ENCODE assay signal across 8 cellular contexts in genomic region chr1:246699095-246699735, GRCh38. TPM values are rescaled to one million over a fixed set of nuclear protein-coding genes. Genes with fewer than 3 reads are reported as not detected.
DNase-seq lines count a peak whose midpoint lies in the region; ATAC-seq, FAIRE-seq and TF ChIP-seq lines count a peak whose summit lies in the region.

No MANE protein-coding gene starts in this region.

- in situ Hi-C loops in HepG2 (cut with HindIII; ENCODE audit: extremely low pct_ligation_motif_present, low pct_unique_long_range_greater_than_20kb): loop anchor here (5.0 kb wide), 1 partner anchor 53 kb away; no protein-coding TSS in a partner anchor

- peaks cover 11 to 49% (median 38%) of the 10 kb centered on the region in 11 experiments for H3K9me3 ChIP-seq in BLaER1 treated with 17β-estradiol and CSF1 and Interleukin-3, amounts not matched to agents 10 nM and 100 nM (replicated peaks in 1 of 11)
- no peaks in the 10 kb centered on the region; the same call in 1 of the 2 replicates for H3K9me3 ChIP-seq in HepG2 (ENCODE audit: low read length)

- no peaks in the 10 kb centered on the region for H3K79me2 ChIP-seq in HepG2 (ENCODE audit: insufficient read depth, low read length)

- ATAC-seq in GM19324 (IDR thresholded peaks at IDR 0.05; ENCODE audit: low FRiP score, unreplicated experiment) (peak; percentile 83), HG03439 (IDR thresholded peaks at IDR 0.05; ENCODE audit: unreplicated experiment) (peak; percentile 90), HepG2 (peak; percentile 56)

- TF ChIP-seq CTCF in HepG2 (CRISPR knock-in tag; IDR thresholded peaks at IDR 0.05): peak; percentile 90

- POLR2A ChIA-PET in HepG2 (lab: Yijun Ruan, JAX): interaction anchor here (0.7 kb wide), 1 partner anchor 24 kb away, joined by 3 read pairs; no protein-coding TSS in a partner anchor

- no peaks in the 10 kb centered on the region for H3K27me3 ChIP-seq in BLaER1 treated with 17β-estradiol and CSF1 and Interleukin-3, amounts not matched to agents 10 nM and 100 nM
- no peaks in the 10 kb centered on the region; a peak in 1 of 5 replicates for H3K27me3 ChIP-seq in HepG2 (ENCODE audit: control insufficient read depth in 1 of 2, insufficient read depth in 2 of 2, low read length in 2 of 2)

- TF ChIP-seq RAD21 in HepG2 (CRISPR knock-in tag; IDR thresholded peaks at IDR 0.05): peak; percentile 67

- peak overlapping the region; percentile 30 to 50 (median 46); a peak in 17 of 20 replicates for H3K4me3 ChIP-seq in BLaER1 treated with 17β-estradiol and CSF1 and Interleukin-3, amounts not matched to agents 10 nM and 100 nM
- H3K4me3 ChIP-seq in HepG2 (replicated peaks in 1 of 3; ENCODE audit: insufficient read depth in 1 of 3, low read depth in 2 of 3, low read length in 3 of 3): peak overlapping the region; percentile 31 to 67 (median 53)

- TF ChIP-seq POLR2A in HepG2 (IDR thresholded peaks at IDR 0.05; ENCODE audit: insufficient read depth in 1 of 2, low read depth in 2 of 2, low read length in 2 of 2): no peak

- peak overlapping the region; percentile 93 for H2AFZ ChIP-seq in HepG2 (ENCODE audit: low read length)

- intact Hi-C loops in HepG2 (cut with micrococcal nuclease; ENCODE audit: unreplicated experiment): loop anchor here (1.0 to 5.0 kb wide), 2 partner anchors 10 to 192 kb away; partner anchors contain the start of gene SMYD3

- no peaks in the 10 kb centered on the region; a peak in 2 of 22 replicates for H3K36me3 ChIP-seq in BLaER1 treated with 17β-estradiol and CSF1 and Interleukin-3, amounts not matched to agents 10 nM and 100 nM
- H3K36me3 ChIP-seq in HepG2 (replicated peaks in 1 of 2; ENCODE audit: control insufficient read depth in 1 of 2, insufficient read depth in 2 of 2, low read length in 2 of 2): no peaks in the 10 kb centered on the region

- FAIRE-seq in HepG2 (lab: Jason Lieb, UNC): peak; percentile 71

- CTCF ChIA-PET in HepG2 (lab: Yijun Ruan, JAX; ENCODE audit: low intra/inter-chr PET ratio, low total read pairs): interaction anchor here (0.8 to 1.6 kb wide), 3 partner anchors 11 to 201 kb away, joined by 3 to 25 read pairs (median 5); no protein-coding TSS in a partner anchor

- peaks cover 23 to 67% (median 53%) of the 10 kb centered on the region in 10 experiments for H3K4me1 ChIP-seq in BLaER1 treated with 17β-estradiol and CSF1 and Interleukin-3, amounts not matched to agents 10 nM and 100 nM
- peaks cover 32% of the 10 kb centered on the region for H3K4me1 ChIP-seq in HepG2 (ENCODE audit: insufficient read depth, low read length)

- H3K9ac ChIP-seq in BLaER1 treated with 17β-estradiol and CSF1 and Interleukin-3, amounts not matched to agents 10 nM and 100 nM: peak overlapping the region; percentile 66 to 80 (median 74)
- H3K9ac ChIP-seq in HepG2 (ENCODE audit: insufficient read depth, low read depth, low read length): peak overlapping the region; percentile 54

- WGBS in HepG2 (ENCODE audit: low lambda C conversion rate): 3% methylated on average over 16 of the region's 18 CpGs

- TF ChIP-seq EP300 in HepG2 (IDR thresholded peaks at IDR 0.05; ENCODE audit: low read depth in 2 of 2, low read length in 2 of 2) (no peak), HepG2 (CRISPR knock-in tag; IDR thresholded peaks at IDR 0.05; ENCODE audit: borderline replicate concordance) (no peak)

- no TSS peak for BruUV-seq in HepG2 (replicated peaks; lab: Mats Ljungman, UMichigan)

- DNase-seq in NCI-H510A (lab: John Stamatoyannopoulos, UW): peak; percentile 70
- peak; percentile 83 for DNase-seq in activated CD4-positive, CD25-positive, alpha-beta regulatory T cell treated with anti-CD3 and anti-CD28 coated beads, Interleukin-2, amount 50 U/mL, for 72 hours
- peak; percentile 85 for DNase-seq in cerebellum (ENCODE audit: low spot score)
- DNase-seq in HepG2 (ENCODE audit: low spot score): peak; percentile 86
- peak; percentile 75 to 79 for DNase-seq in stimulated activated CD4-positive, alpha-beta T cell treated with anti-CD3 and anti-CD28 coated beads, Interleukin-2, amount 100 ng/mL, for 48 hours

- peak overlapping the region; percentile 66 to 86 (median 78) for H3K4me2 ChIP-seq in BLaER1 treated with 17β-estradiol and CSF1 and Interleukin-3, amounts not matched to agents 10 nM and 100 nM
- H3K4me2 ChIP-seq in HepG2 (ENCODE audit: low read depth, low read length): peak overlapping the region; percentile 89

- peak overlapping the region; percentile 33 to 89 (median 80); a peak in 21 of 22 replicates for H3K27ac ChIP-seq in BLaER1 treated with 17β-estradiol and CSF1 and Interleukin-3, amounts not matched to agents 10 nM and 100 nM
- peak overlapping the region; percentile 14 for H3K27ac ChIP-seq in HepG2 (ENCODE audit: extremely low read length, insufficient read depth, low read length)

- no peaks in the 10 kb centered on the region for H4K20me1 ChIP-seq in BLaER1 treated with 17β-estradiol and CSF1 and Interleukin-3, amounts not matched to agents 10 nM and 100 nM
- H4K20me1 ChIP-seq in HepG2 (ENCODE audit: insufficient read depth, low read length): no peaks in the 10 kb centered on the region

TF ChIP-seq in HepG2, 621 proteins besides CTCF, POLR2A, EP300 and RAD21 (continues in another document):
- 0 out of 2 replicates have a peak, but pooled peaks have one; percentile 23 for TF ChIP-seq ZNF503 (CRISPR knock-in tag; IDR thresholded peaks at IDR 0.05)
- no peak for TF ChIP-seq SRSF1 (optimal IDR thresholded peaks at IDR 0.05; ENCODE audit: low read depth, low read length)
- TF ChIP-seq DBP (CRISPR knock-in tag; IDR thresholded peaks at IDR 0.05; ENCODE audit: not compliant biosample characterization): no peak
- no peak for TF ChIP-seq ISX (CRISPR knock-in tag; conservative IDR thresholded peaks at IDR 0.05)
- TF ChIP-seq ZNF350 (CRISPR knock-in tag; IDR thresholded peaks at IDR 0.05; ENCODE audit: borderline replicate concordance, low read depth): no peak
- no peak for TF ChIP-seq ZBTB26 (CRISPR knock-in tag; IDR thresholded peaks at IDR 0.05; ENCODE audit: borderline replicate concordance)
- no peak for TF ChIP-seq ZNF431 (CRISPR knock-in tag; IDR thresholded peaks at IDR 0.05; ENCODE audit: borderline replicate concordance, low read depth)
- TF ChIP-seq ZNF12 (CRISPR knock-in tag; IDR thresholded peaks at IDR 0.05): no peak; the same call in 1 of the 2 replicates
- TF ChIP-seq MAFG (CRISPR knock-in tag; IDR thresholded peaks at IDR 0.05): no peak
- no peak for TF ChIP-seq KLF13 (CRISPR knock-in tag; IDR thresholded peaks at IDR 0.05)

RNA-seq across cellular contexts. Expression of gene SCCPDH, which starts 25.0 kb away (rescaled TPM):
- total RNA-seq in cerebellum (38.0 TPM), HepG2 (2016; rRNA removed; fragmentation: Illumina TruSeq; extraction: Trizol) (62.3 and 65.6 TPM in 2 replicates)
- total RNA-seq in HepG2 (2016; cell fraction: cytosol; rRNA removed; fragmentation: Illumina TruSeq; extraction: Trizol; ENCODE audit: low read depth): 30.7 and 32.1 TPM in 2 replicates
- total RNA-seq in HepG2 (2016; cell fraction: insoluble cytoplasmic fraction; rRNA removed; fragmentation: Illumina TruSeq; extraction: Trizol): 63.7 and 66.1 TPM in 2 replicates
- 42.1 and 43.2 TPM in 2 replicates for total RNA-seq in HepG2 (2016; cell fraction: membrane; rRNA removed; fragmentation: Illumina TruSeq; extraction: Trizol)
- 47.4 and 48.2 TPM in 2 replicates for total RNA-seq in HepG2 (2016; cell fraction: nucleus; rRNA removed; fragmentation: Illumina TruSeq; extraction: Trizol)
- polyA plus RNA-seq in HepG2 (2011; rRNA removed): 29.8 and 36.7 TPM in 2 replicates
- 24.8 and 30.0 TPM in 2 replicates for polyA plus RNA-seq in HepG2 (2011; cell fraction: cytosol; rRNA removed)
- polyA plus RNA-seq in HepG2 (2011; cell fraction: nucleus; rRNA removed): 11.2 and 14.2 TPM in 2 replicates
- polyA plus RNA-seq in HepG2 (2012): 36.7 and 52.0 TPM in 2 replicates
- 24.1 and 29.6 TPM in 2 replicates for polyA plus RNA-seq in HepG2 (2016; cell fraction: cytosol; fragmentation: Illumina TruSeq; extraction: Trizol; ENCODE audit: low read depth)
- 55.1 and 61.6 TPM in 2 replicates for polyA plus RNA-seq in HepG2 (2016; cell fraction: insoluble cytoplasmic fraction; fragmentation: Illumina TruSeq; extraction: Trizol; ENCODE audit: low read depth)
- polyA plus RNA-seq in HepG2 (2016; cell fraction: membrane; fragmentation: Illumina TruSeq; extraction: Trizol; ENCODE audit: low read depth): 28.6 and 29.9 TPM in 2 replicates
- polyA plus RNA-seq in HepG2 (2016; cell fraction: nucleus; fragmentation: Illumina TruSeq; extraction: Trizol; ENCODE audit: insufficient read depth, low read depth): 42.1 and 48.3 TPM in 2 replicates
- polyA minus RNA-seq in HepG2 (2011; rRNA and poly(A)+ RNA removed; ENCODE audit: low replicate concordance): 2.0 and 17.9 TPM in 2 replicates
- 19.6 and 22.0 TPM in 2 replicates for polyA minus RNA-seq in HepG2 (2011; cell fraction: cytosol; rRNA and poly(A)+ RNA removed)
- 51.8 and 53.6 TPM in 2 replicates for polyA minus RNA-seq in HepG2 (2011; cell fraction: nucleus; rRNA and poly(A)+ RNA removed)

Comparison
In these comparisons a context has a peak if more than half of its experiments do, and no peak if none do; other contexts are left out.
1. Peak in every context shown above with its lines: DNase-seq, ATAC-seq, H3K4me3 ChIP-seq and H3K27ac ChIP-seq.